ENCODE assay signal across 9 cellular contexts in the genomic region with DNA sequence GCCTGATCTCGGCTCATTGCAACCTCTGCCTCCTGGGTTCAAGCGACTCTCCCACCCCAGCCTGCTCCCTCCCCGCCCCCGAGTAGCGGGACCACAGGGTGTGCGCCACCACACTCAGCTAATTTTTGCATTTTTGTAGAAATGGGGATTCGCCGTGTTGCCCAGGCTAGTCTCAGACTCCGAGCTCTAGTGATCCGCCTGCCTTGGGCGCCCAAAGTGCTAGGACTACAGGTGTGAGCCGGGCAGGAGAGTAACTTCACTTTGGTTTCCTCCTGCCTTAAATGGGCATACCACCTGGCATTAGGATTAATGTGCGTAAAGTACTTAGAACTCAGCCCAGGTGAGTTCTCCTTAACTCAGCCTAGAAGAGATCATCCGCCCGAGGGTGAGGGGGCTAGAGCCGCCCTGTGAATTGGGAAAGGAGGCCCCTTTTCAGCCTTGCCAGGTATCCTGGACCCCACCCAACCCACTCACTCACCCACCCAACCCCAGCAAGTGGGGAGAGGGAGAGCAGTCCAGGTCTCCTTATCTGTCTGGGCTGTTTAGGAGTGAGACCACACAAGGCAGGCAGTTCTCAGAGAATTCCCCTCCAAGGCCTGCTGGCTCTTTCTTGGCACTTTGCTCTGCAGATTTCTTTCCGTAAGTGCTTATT. TPM values are rescaled to one million over a fixed set of nuclear protein-coding genes. Genes with fewer than 3 reads are reported as not detected.
A peak's percentile ranks its signal among the peaks of the same experiment; 100 is the strongest.
DNase-seq lines count a peak whose midpoint lies in the region; ATAC-seq and TF ChIP-seq lines count a peak whose summit lies in the region.
"Had no signal": no experiment of that assay in that cellular context is flagged by ENCODE, and none has a peak within 500 bp of the region (broad histone marks: within the 10 kb centered on the region; RNA-seq: fewer than 3 reads in every experiment).

No MANE protein-coding gene starts in this region.

- intact Hi-C loops in right cardiac atrium (cut with DNase I) (no loop called here), stomach (cut with DNase I; ENCODE audit: low total_unique reads) (no loop called here)

- no peaks in the 10 kb centered on the region for H3K27me3 Mint-ChIP-seq in T-helper 2 cell treated with Interferon-gamma antibody and Interleukin-4, amounts not matched to agents 5 μg/mL and 100 μg/mL, for 36 hours (ENCODE audit: low read depth)
- H3K27me3 Mint-ChIP-seq in WTC11 (ENCODE audit: low read depth), result no peaks in the 10 kb centered on the region

- ATAC-seq in WTC11, result no peak
- no peak for ATAC-seq in right cardiac atrium
- no peak for ATAC-seq in HG03196 (IDR thresholded peaks at IDR 0.05; ENCODE audit: unreplicated experiment)
- ATAC-seq in GM19463 (IDR thresholded peaks at IDR 0.05; ENCODE audit: unreplicated experiment), result no peak
- ATAC-seq in HG02678 (IDR thresholded peaks at IDR 0.05; ENCODE audit: unreplicated experiment), result no peak

- peaks cover 15 to 23% (median 20%) of the 10 kb centered on the region in 4 donors for H3K36me3 ChIP-seq in stomach
- H3K36me3 ChIP-seq: WERI-Rb-1 had no signal

- TF ChIP-seq EP300 in stomach (IDR thresholded peaks at IDR 0.05), result no peak

- WGBS in right cardiac atrium, result 89% methylated on average over 17 of the region's 17 CpGs
- WGBS in stomach, 5 donors, result 88 to 95% (median 92%) methylated on average over 17 of the region's 17 CpGs

- H3K27ac ChIP-seq in right cardiac atrium (ENCODE audit: low read length) (peak overlapping the region; percentile 44), stomach (peak overlapping the region; percentile 93 to 100 (median 98))
- H3K27ac ChIP-seq: WERI-Rb-1 had no signal

- TF ChIP-seq POLR2A in stomach (IDR thresholded peaks at IDR 0.05), result no peak

- CTCF ChIA-PET in WTC11 (lab: Charles Lee), result interaction anchor here (0.6 to 4.3 kb wide), 2 partner anchors 8 to 11 kb away, joined by 3 to 38 read pairs; no protein-coding TSS in a partner anchor

- peak overlapping the region; percentile 90 for H3K4me3 Mint-ChIP-seq in T-helper 2 cell treated with Interferon-gamma antibody and Interleukin-4, amounts not matched to agents 5 μg/mL and 100 μg/mL, for 36 hours
- peak overlapping the region; percentile 91 for H3K4me3 Mint-ChIP-seq in WTC11

- H3K4me1 Mint-ChIP-seq in T-helper 2 cell treated with Interferon-gamma antibody and Interleukin-4, amounts not matched to agents 5 μg/mL and 100 μg/mL, for 36 hours (ENCODE audit: low read depth), result peaks cover 38% of the 10 kb centered on the region
- H3K4me1 Mint-ChIP-seq in WTC11, result peaks cover 51% of the 10 kb centered on the region

- H3K4me3 ChIP-seq in right cardiac atrium (ENCODE audit: low read length) (peak overlapping the region; percentile 83), stomach (peak overlapping the region; percentile 91 to 95 (median 93))

- peak overlapping the region; percentile 45 for H3K27ac Mint-ChIP-seq in T-helper 2 cell treated with Interferon-gamma antibody and Interleukin-4, amounts not matched to agents 5 μg/mL and 100 μg/mL, for 36 hours
- peak overlapping the region; percentile 70 for H3K27ac Mint-ChIP-seq in WTC11

- H3K4me1 ChIP-seq in right cardiac atrium (ENCODE audit: control insufficient read depth, insufficient read depth, low read length), result peaks cover 4% of the 10 kb centered on the region
- H3K4me1 ChIP-seq in stomach, result peaks cover 45 to 66% (median 57%) of the 10 kb centered on the region in 4 donors

- H3K27me3 ChIP-seq in right cardiac atrium (ENCODE audit: control insufficient read depth, insufficient read depth), result no peaks in the 10 kb centered on the region
- no peaks in the 10 kb centered on the region for H3K27me3 ChIP-seq in stomach

- POLR2A ChIA-PET in WTC11 (lab: Charles Lee), result interaction anchor here (0.6 to 2.2 kb wide), 4 partner anchors 14 to 404 kb away, joined by 3 to 15 read pairs (median 8); a partner anchor contains a TSS

- H3K9me3 Mint-ChIP-seq in T-helper 2 cell treated with Interferon-gamma antibody and Interleukin-4, amounts not matched to agents 5 μg/mL and 100 μg/mL, for 36 hours, result no peaks in the 10 kb centered on the region
- no peaks in the 10 kb centered on the region for H3K9me3 Mint-ChIP-seq in WTC11

- TF ChIP-seq CTCF in WTC11 (IDR thresholded peaks at IDR 0.05) (no peak), stomach (IDR thresholded peaks at IDR 0.05) (no peak)

- H3K9me3 ChIP-seq in right cardiac atrium (ENCODE audit: control insufficient read depth, low read length), result no peaks in the 10 kb centered on the region
- H3K9me3 ChIP-seq in stomach, result no peaks in the 10 kb centered on the region

- peaks cover 27% of the 10 kb centered on the region for H3K36me3 Mint-ChIP-seq in T-helper 2 cell treated with Interferon-gamma antibody and Interleukin-4, amounts not matched to agents 5 μg/mL and 100 μg/mL, for 36 hours (ENCODE audit: low read depth)
- peaks cover 8% of the 10 kb centered on the region; the same call in 1 of the 2 replicates for H3K36me3 Mint-ChIP-seq in WTC11

- no peak for DNase-seq in T-helper 2 cell treated with Interferon-gamma antibody and Interleukin-4, amounts not matched to agents 5 μg/mL and 100 μg/mL, for 36 hours (ENCODE audit: low spot score)
- DNase-seq in T-helper 2 cell (no peak), WTC11 (ENCODE audit: low spot score) (no peak), right cardiac atrium (peak in 2 of 3 donors; percentile 12 to 48), stomach (no peak)

TF ChIP-seq in WTC11, 78 proteins besides CTCF, POLR2A, EP300 and RAD21 (continues in another document):
- TF ChIP-seq, protein P1, sequence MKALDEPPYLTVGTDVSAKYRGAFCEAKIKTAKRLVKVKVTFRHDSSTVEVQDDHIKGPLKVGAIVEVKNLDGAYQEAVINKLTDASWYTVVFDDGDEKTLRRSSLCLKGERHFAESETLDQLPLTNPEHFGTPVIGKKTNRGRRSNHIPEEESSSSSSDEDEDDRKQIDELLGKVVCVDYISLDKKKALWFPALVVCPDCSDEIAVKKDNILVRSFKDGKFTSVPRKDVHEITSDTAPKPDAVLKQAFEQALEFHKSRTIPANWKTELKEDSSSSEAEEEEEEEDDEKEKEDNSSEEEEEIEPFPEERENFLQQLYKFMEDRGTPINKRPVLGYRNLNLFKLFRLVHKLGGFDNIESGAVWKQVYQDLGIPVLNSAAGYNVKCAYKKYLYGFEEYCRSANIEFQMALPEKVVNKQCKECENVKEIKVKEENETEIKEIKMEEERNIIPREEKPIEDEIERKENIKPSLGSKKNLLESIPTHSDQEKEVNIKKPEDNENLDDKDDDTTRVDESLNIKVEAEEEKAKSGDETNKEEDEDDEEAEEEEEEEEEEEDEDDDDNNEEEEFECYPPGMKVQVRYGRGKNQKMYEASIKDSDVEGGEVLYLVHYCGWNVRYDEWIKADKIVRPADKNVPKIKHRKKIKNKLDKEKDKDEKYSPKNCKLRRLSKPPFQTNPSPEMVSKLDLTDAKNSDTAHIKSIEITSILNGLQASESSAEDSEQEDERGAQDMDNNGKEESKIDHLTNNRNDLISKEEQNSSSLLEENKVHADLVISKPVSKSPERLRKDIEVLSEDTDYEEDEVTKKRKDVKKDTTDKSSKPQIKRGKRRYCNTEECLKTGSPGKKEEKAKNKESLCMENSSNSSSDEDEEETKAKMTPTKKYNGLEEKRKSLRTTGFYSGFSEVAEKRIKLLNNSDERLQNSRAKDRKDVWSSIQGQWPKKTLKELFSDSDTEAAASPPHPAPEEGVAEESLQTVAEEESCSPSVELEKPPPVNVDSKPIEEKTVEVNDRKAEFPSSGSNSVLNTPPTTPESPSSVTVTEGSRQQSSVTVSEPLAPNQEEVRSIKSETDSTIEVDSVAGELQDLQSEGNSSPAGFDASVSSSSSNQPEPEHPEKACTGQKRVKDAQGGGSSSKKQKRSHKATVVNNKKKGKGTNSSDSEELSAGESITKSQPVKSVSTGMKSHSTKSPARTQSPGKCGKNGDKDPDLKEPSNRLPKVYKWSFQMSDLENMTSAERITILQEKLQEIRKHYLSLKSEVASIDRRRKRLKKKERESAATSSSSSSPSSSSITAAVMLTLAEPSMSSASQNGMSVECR (CRISPR knock-in tag; IDR thresholded peaks at IDR 0.05; ENCODE audit: borderline replicate concordance), result no peak
- no peak for TF ChIP-seq FOXJ3 (CRISPR knock-in tag; IDR thresholded peaks at IDR 0.05; ENCODE audit: borderline replicate concordance)
- no peak for TF ChIP-seq EMX1 (CRISPR knock-in tag; IDR thresholded peaks at IDR 0.05)
- no peak for TF ChIP-seq NR2C2 (CRISPR knock-in tag; IDR thresholded peaks at IDR 0.05)
- TF ChIP-seq ZNF232 (CRISPR knock-in tag; IDR thresholded peaks at IDR 0.05), result no peak
- TF ChIP-seq SMAD3 (CRISPR knock-in tag; IDR thresholded peaks at IDR 0.05; ENCODE audit: borderline replicate concordance), result no peak

RNA-seq across cellular contexts. Expression of a gene that starts 1.3 kb away (rescaled TPM):
- total RNA-seq in WTC11 (2021) (17.3 to 22.2 TPM (median 18.4 TPM) in 3 replicates), right cardiac atrium (100 to 1,000 TPM in 1 of 4 donors, 10 to 100 TPM in 3; 38.1 to 157 (median 56.4) TPM), stomach (1,000 to 10,000 TPM in 1 of 5 donors, 100 to 1,000 TPM in 3, 10 to 100 TPM in 1; 26.1 to 1,667 (median 340) TPM)
- polyA plus RNA-seq in right cardiac atrium (203 TPM), stomach (100 to 1,000 TPM; 127 to 150 (median 136) TPM)

RNA-seq across cellular contexts. Expression of a gene that starts 7.1 kb away (rescaled TPM):
- 62.3 to 72.0 TPM (median 63.6 TPM) in 3 replicates for total RNA-seq in WTC11 (2021)
- total RNA-seq in right cardiac atrium, result 10 to 100 TPM; 13.1 to 29.5 (median 20.1) TPM
- polyA plus RNA-seq in right cardiac atrium, result 11.3 TPM
- 10 to 100 TPM in 2 of 5 donors, 1 to 10 TPM in 3; 1.4 to 20.2 (median 8.5) TPM for total RNA-seq in stomach
- 1 to 10 TPM; 4.6 to 6.3 (median 4.9) TPM for polyA plus RNA-seq in stomach

RNA-seq across cellular contexts. Expression of a gene that starts 14.2 kb away (rescaled TPM):
- total RNA-seq in WTC11 (2021) (37.6 to 42.9 TPM (median 39.4 TPM) in 3 replicates), right cardiac atrium (10 to 100 TPM; 25.1 to 31.8 (median 27.0) TPM), stomach (10 to 100 TPM in 4 of 5 donors, 1 to 10 TPM in 1; 6.4 to 91.0 (median 23.0) TPM)
- polyA plus RNA-seq in right cardiac atrium (38.3 TPM), stomach (10 to 100 TPM; 20.4 to 22.1 (median 20.5) TPM)

RNA-seq across cellular contexts. Expression of a gene that starts 14.5 kb away (rescaled TPM):
- 27.8 to 34.4 TPM (median 29.4 TPM) in 3 replicates for total RNA-seq in WTC11 (2021)
- total RNA-seq in right cardiac atrium, result 10 to 100 TPM; 41.0 to 42.8 (median 41.3) TPM
- polyA plus RNA-seq in right cardiac atrium, result 43.5 TPM
- 10 to 100 TPM in 3 of 5 donors, 1 to 10 TPM in 2; 7.0 to 77.2 (median 21.4) TPM for total RNA-seq in stomach
- polyA plus RNA-seq in stomach, result 10 to 100 TPM; 31.7 to 49.0 (median 32.2) TPM

RNA-seq across cellular contexts. Expression of a gene that starts 30.4 kb away (rescaled TPM):
- 2,962 to 3,158 TPM (median 2,999 TPM) in 3 replicates for total RNA-seq in WTC11 (2021)
- total RNA-seq in right cardiac atrium, result 1,000 to 10,000 TPM; 1,282 to 1,746 (median 1,468) TPM
- polyA plus RNA-seq in right cardiac atrium, result 1,560 TPM
- 1,000 to 10,000 TPM in 3 of 5 donors, 100 to 1,000 TPM in 1, 10 to 100 TPM in 1; 69.0 to 2,451 (median 1,419) TPM for total RNA-seq in stomach
- 1,000 to 10,000 TPM; 3,264 to 4,294 (median 3,586) TPM for polyA plus RNA-seq in stomach

Comparison
In these comparisons a context has a peak if more than half of its experiments do, and no peak if none do; other contexts are left out.
1. DNase-seq: peak in right cardiac atrium (2 of 3); none in T-helper 2 cell treated with Interferon-gamma antibody and Interleukin-4, amounts not matched to agents 5 μg/mL and 100 μg/mL, for 36 hours (single experiment), T-helper 2 cell (0 of 5), WTC11 (single experiment) and stomach (single experiment).